11 cellular contexts compared by ENCODE assay signal in the genomic region with DNA sequence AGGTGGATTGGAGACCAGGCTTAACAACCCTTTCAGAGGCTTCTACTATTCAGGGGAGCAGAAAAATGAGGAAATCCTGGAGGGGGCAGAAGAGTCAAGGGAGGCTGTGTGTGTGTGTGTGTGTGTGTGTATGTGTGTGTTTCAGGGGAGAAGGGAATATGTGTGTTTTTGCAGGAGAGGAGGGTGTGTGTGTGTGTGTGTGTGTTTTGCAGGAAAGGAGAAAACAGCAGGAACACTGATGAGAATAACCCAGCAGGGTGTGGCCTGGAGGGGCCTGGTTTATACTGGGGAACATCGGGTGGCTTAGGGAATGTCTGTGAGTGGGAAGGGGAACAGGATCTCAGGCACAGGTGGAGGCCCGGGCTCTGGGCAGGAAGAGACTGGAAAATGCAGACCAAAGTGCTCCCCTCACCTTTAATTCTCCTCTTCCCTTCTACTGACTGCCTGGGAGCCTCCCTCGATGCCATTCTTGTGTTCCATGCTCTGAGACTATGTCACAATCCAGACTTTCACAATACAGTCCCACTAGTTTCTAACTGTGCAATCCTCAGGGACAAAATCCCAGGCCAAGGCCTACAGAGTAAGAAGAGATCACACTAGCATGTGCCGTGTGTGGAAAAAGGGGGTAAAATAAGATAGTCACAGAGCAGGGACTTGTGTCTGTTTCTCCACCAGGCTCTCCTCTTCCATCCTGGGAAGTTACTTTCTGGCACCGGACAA. TPM values are rescaled to one million over a fixed set of nuclear protein-coding genes. Genes with fewer than 3 reads are reported as not detected.
DNase-seq lines count a peak whose midpoint lies in the region; ATAC-seq, FAIRE-seq and TF ChIP-seq lines count a peak whose summit lies in the region.
"Had no signal": no experiment of that assay in that cellular context is flagged by ENCODE, and none has a peak within 500 bp of the region (broad histone marks: within the 10 kb centered on the region; RNA-seq: fewer than 3 reads in every experiment).

No MANE protein-coding gene starts in this region.

- no peak for TF ChIP-seq EP300 in stomach (IDR thresholded peaks at IDR 0.05)

- DNase-seq in NCI-H2107 treated with DMSO at 0.1 percent for 48 hours (lab: John Stamatoyannopoulos, UW; ENCODE audit: unreplicated experiment) (peak; percentile 67), NCI-H2107 (lab: John Stamatoyannopoulos, UW) (no peak), astrocyte (ENCODE audit: low read depth) (no peak), left lobe of liver (ENCODE audit: low spot score) (no peak), stomach (no peak), T-helper 1 cell (no peak), DMS114 treated with DMSO at 0.1 percent for 48 hours (lab: John Stamatoyannopoulos, UW; ENCODE audit: unreplicated experiment) (no peak), cerebellum (ENCODE audit: low spot score) (no peak)
- DNase-seq: effector CD8-positive, alpha-beta T cell had no signal

- intact Hi-C loops in stomach (cut with DNase I; ENCODE audit: low total_unique reads) = no loop called here

- H3K36me3 Mint-ChIP-seq in astrocyte (ENCODE audit: low read depth, unreplicated experiment) = peaks cover 10% of the 10 kb centered on the region
- H3K36me3 Mint-ChIP-seq: natural killer cell treated with Interleukin-12 subunit alpha and Interleukin-12 subunit beta and Interleukin-15 and Interleukin-18, amount 100 ng/mL, for 72 hours had no signal

- H4K20me1 ChIP-seq in astrocyte (ENCODE audit: insufficient read depth, low read length) = no peaks in the 10 kb centered on the region

- no peaks in the 10 kb centered on the region for H3K4me1 Mint-ChIP-seq in astrocyte (ENCODE audit: low read depth, unreplicated experiment)

- no peak for TF ChIP-seq POLR2A in stomach (IDR thresholded peaks at IDR 0.05)

- FAIRE-seq in astrocyte (lab: Jason Lieb, UNC) = no peak

- H3K4me1 ChIP-seq in astrocyte (ENCODE audit: insufficient read depth, low read length) = no peaks in the 10 kb centered on the region
- peaks cover 64 to 89% (median 70%) of the 10 kb centered on the region in 4 donors for H3K4me1 ChIP-seq in stomach

- H3K27ac Mint-ChIP-seq in astrocyte (ENCODE audit: unreplicated experiment) = peak overlapping the region; percentile 49

- no peak overlapping the region for H3K9ac ChIP-seq in astrocyte (ENCODE audit: low read length)

- peak; percentile 24 for ATAC-seq in left lobe of liver

- no peaks in the 10 kb centered on the region for H3K27me3 ChIP-seq in astrocyte (ENCODE audit: insufficient read depth, low read length)
- no peaks in the 10 kb centered on the region for H3K27me3 ChIP-seq in stomach

- H3K9me3 Mint-ChIP-seq in astrocyte (ENCODE audit: unreplicated experiment) = no peaks in the 10 kb centered on the region
- H3K9me3 Mint-ChIP-seq: natural killer cell treated with Interleukin-12 subunit alpha and Interleukin-12 subunit beta and Interleukin-15 and Interleukin-18, amount 100 ng/mL, for 72 hours had no signal

- 36 to 53% (median 41%) methylated on average over 5 of the region's 5 CpGs for WGBS in stomach, 5 donors

- H3K27ac ChIP-seq in astrocyte (ENCODE audit: low read depth, low read length) (no peak overlapping the region), stomach (peak overlapping the region; percentile 63 to 92 (median 84))

- no peaks in the 10 kb centered on the region for H3K36me3 ChIP-seq in astrocyte (ENCODE audit: insufficient read depth, low read length)
- H3K36me3 ChIP-seq in stomach = peaks cover 0 to 10% (median 0%) of the 10 kb centered on the region in 4 donors

- no peak overlapping the region for H2AFZ ChIP-seq in astrocyte (ENCODE audit: low read depth, low read length)

- H3K9me3 ChIP-seq in astrocyte (ENCODE audit: insufficient read depth, low read depth, low read length) = no peaks in the 10 kb centered on the region
- H3K9me3 ChIP-seq in stomach = no peaks in the 10 kb centered on the region

- no peak for TF ChIP-seq CTCF in astrocyte (IDR thresholded peaks at IDR 0.05; ENCODE audit: insufficient read depth, low read depth, low read length)
- TF ChIP-seq CTCF in stomach (IDR thresholded peaks at IDR 0.05) = no peak

- H3K27me3 Mint-ChIP-seq in astrocyte (ENCODE audit: low read depth, unreplicated experiment) = no peaks in the 10 kb centered on the region
- H3K27me3 Mint-ChIP-seq: natural killer cell treated with Interleukin-12 subunit alpha and Interleukin-12 subunit beta and Interleukin-15 and Interleukin-18, amount 100 ng/mL, for 72 hours had no signal

- no peak overlapping the region for H3K4me2 ChIP-seq in astrocyte (ENCODE audit: low read length)

- no peak overlapping the region for H3K4me3 ChIP-seq in astrocyte (ENCODE audit: insufficient read depth, low read depth, low read length)
- H3K4me3 ChIP-seq in stomach = peak overlapping the region in 1 of 4 donors; percentile 20

- H3K79me2 ChIP-seq in astrocyte (ENCODE audit: insufficient read depth, low read length) = no peaks in the 10 kb centered on the region

- H3K4me3 Mint-ChIP-seq in astrocyte (ENCODE audit: unreplicated experiment) = no peak overlapping the region
- H3K4me3 Mint-ChIP-seq: natural killer cell treated with Interleukin-12 subunit alpha and Interleukin-12 subunit beta and Interleukin-15 and Interleukin-18, amount 100 ng/mL, for 72 hours had no signal

RNA-seq across cellular contexts. Expression of gene CYB5A, which starts 10.0 kb away (rescaled TPM):
- total RNA-seq in astrocyte (39.5 and 45.7 TPM in 2 replicates), left lobe of liver (984 TPM), stomach (100 to 1,000 TPM in 3 of 5 donors, 10 to 100 TPM in 2; 75.9 to 116 (median 101) TPM), cerebellum (18.0 TPM)
- polyA plus RNA-seq in stomach = 100 to 1,000 TPM; 186 to 450 (median 314) TPM

RNA-seq across cellular contexts. Expression of gene C18orf63, which starts 33.8 kb away (rescaled TPM):
- total RNA-seq in astrocyte (not detected in 2 replicates), left lobe of liver (not detected), stomach (not detected), cerebellum (not detected)
- not detected for polyA plus RNA-seq in stomach
- total RNA-seq: natural killer cell treated with Interleukin-12 subunit alpha and Interleukin-12 subunit beta and Interleukin-15 and Interleukin-18, amount 100 ng/mL, for 72 hours had no signal
- polyA plus RNA-seq: AG04450 had no signal
